Comparison of ENCODE assay signal across 21 cellular contexts in genomic region chr7:149241695-149242094, GRCh38. TPM values are rescaled to one million over a fixed set of nuclear protein-coding genes. Genes with fewer than 3 reads are reported as not detected.
DNase-seq lines count a peak whose midpoint lies in the region; ATAC-seq, FAIRE-seq and TF ChIP-seq lines count a peak whose summit lies in the region.
"Had no signal": no experiment of that assay in that cellular context is flagged by ENCODE, and none has a peak within 500 bp of the region (broad histone marks: within the 10 kb centered on the region; RNA-seq: fewer than 3 reads in every experiment).

No MANE protein-coding gene starts in this region.

- no peak overlapping the region for H2AFZ ChIP-seq in PC-9
- no peak overlapping the region for H2AFZ ChIP-seq in K562 (ENCODE audit: low read depth, low read length)

- H3K27me3 ChIP-seq in PC-9 (ENCODE audit: insufficient read depth, low read depth) (no peaks in the 10 kb centered on the region), K562 (ENCODE audit: control insufficient read depth in 2 of 2, insufficient read depth in 2 of 2, low read length in 2 of 2) (no peaks in the 10 kb centered on the region)
- H3K27me3 ChIP-seq: BLaER1 treated with 17β-estradiol and CSF1 and Interleukin-3, amounts not matched to agents 10 nM and 100 nM; esophagus muscularis mucosa had no signal

- no peaks in the 10 kb centered on the region for H3K27me3 Mint-ChIP-seq in activated CD4-positive, alpha-beta T cell treated with anti-CD3 and anti-CD28 coated beads, Interleukin-2, amount 10 ng/mL, durations not matched to agents 7 days and 5 days
- peaks cover 30% of the 10 kb centered on the region for H3K27me3 Mint-ChIP-seq in nephron progenitor cell (ENCODE audit: low read depth, poor library complexity)

- POLR2A ChIA-PET in activated CD4-positive, alpha-beta T cell treated with anti-CD3 and anti-CD28 coated beads, Interleukin-2, amount 10 ng/mL, durations not matched to agents 7 days and 5 days (lab: Charles Lee) = no interaction called here
- POLR2A ChIA-PET in PC-9 (lab: Charles Lee; ENCODE audit: unreplicated experiment) (no interaction called here), K562 (lab: Yijun Ruan, JAX) (no interaction called here)

- peaks cover 6% of the 10 kb centered on the region for H3K9me3 Mint-ChIP-seq in activated CD4-positive, alpha-beta T cell treated with anti-CD3 and anti-CD28 coated beads, Interleukin-2, amount 10 ng/mL, durations not matched to agents 7 days and 5 days
- peaks cover 23% of the 10 kb centered on the region for H3K9me3 Mint-ChIP-seq in nephron progenitor cell

- H4K20me1 ChIP-seq in PC-9 (ENCODE audit: insufficient read depth) (peaks cover 13% of the 10 kb centered on the region; the same call in 1 of the 2 replicates), K562 (replicated peaks; ENCODE audit: control insufficient read depth, insufficient read depth, low read length) (peaks cover 4% of the 10 kb centered on the region; the same call in 1 of the 2 replicates)

- peaks cover 21% of the 10 kb centered on the region for H3F3A ChIP-seq in PC-9 (ENCODE audit: insufficient read depth, low read depth)

- TF ChIP-seq CTCF in PC-9 (conservative IDR thresholded peaks at IDR 0.05) = no peak
- no peak for TF ChIP-seq CTCF in K562 (IDR thresholded peaks at IDR 0.05 in 2 of 3, conservative IDR thresholded peaks at IDR 0.05 in 1 of 3; ENCODE audit: insufficient read depth in 2 of 3, low read depth in 1 of 3, low read length in 3 of 3)
- TF ChIP-seq CTCF in nephron progenitor cell (IDR thresholded peaks at IDR 0.05) = no peak

- no peaks in the 10 kb centered on the region for H3K9me1 ChIP-seq in K562 (ENCODE audit: control insufficient read depth, insufficient read depth, low read length)

- BruUV-seq in PC-9 (replicated peaks; lab: Mats Ljungman, UMichigan) = no TSS peak
- no TSS peak for BruUV-seq in K562 (replicated peaks; lab: Mats Ljungman, UMichigan)

- H3K79me2 ChIP-seq in PC-9 (ENCODE audit: low read depth) = peaks cover 69% of the 10 kb centered on the region
- peaks cover 23% of the 10 kb centered on the region for H3K79me2 ChIP-seq in K562 (ENCODE audit: control insufficient read depth, insufficient read depth, low read length)

- H3K36me3 ChIP-seq in PC-9 (ENCODE audit: low read depth) (peaks cover 13% of the 10 kb centered on the region), K562 (ENCODE audit: control insufficient read depth, insufficient read depth, low read length) (0 out of 3 replicates have a peak, but pooled peaks cover 3% of the 10 kb centered on the region)
- H3K36me3 ChIP-seq: esophagus muscularis mucosa, lower lobe of right lung had no signal

- peaks cover 17% of the 10 kb centered on the region for H3K36me3 Mint-ChIP-seq in activated CD4-positive, alpha-beta T cell treated with anti-CD3 and anti-CD28 coated beads, Interleukin-2, amount 10 ng/mL, durations not matched to agents 7 days and 5 days (ENCODE audit: low read depth)
- peaks cover 46% of the 10 kb centered on the region for H3K36me3 Mint-ChIP-seq in nephron progenitor cell (ENCODE audit: low read depth)

- H3K4me3 ChIP-seq in PC-9 (no peak overlapping the region), K562 (no peak overlapping the region)
- H3K4me3 ChIP-seq: A549, lower lobe of right lung had no signal

- TF ChIP-seq POLR2A in K562 (conservative IDR thresholded peaks at IDR 0.05) = no peak
- no peak for TF ChIP-seq POLR2A in GM18505 (IDR thresholded peaks at IDR 0.05; ENCODE audit: borderline replicate concordance, extremely low read depth, insufficient read depth, insufficient read length)

- no peak for TF ChIP-seq RAD21 in K562 (CRISPR knock-in tag; conservative IDR thresholded peaks at IDR 0.05 in 1 of 2, IDR thresholded peaks at IDR 0.05 in 1 of 2)

- WGBS in K562 (ENCODE audit: insufficient coverage, low coverage, missing lambda C conversion rate) = 87% methylated on average over 4 of the region's 5 CpGs

- no peak for ATAC-seq in K562
- ATAC-seq in GM18505 (IDR thresholded peaks at IDR 0.05; ENCODE audit: unreplicated experiment) = no peak
- ATAC-seq: A549, lower lobe of right lung had no signal

- DNase-seq in activated CD4-positive, alpha-beta T cell treated with anti-CD3 and anti-CD28 coated beads, Interleukin-2, amount 10 ng/mL, durations not matched to agents 7 days and 5 days = no peak
- no peak for DNase-seq in activated CD4-positive, alpha-beta T cell treated with anti-CD3 and anti-CD28 coated beads for 48 hours
- DNase-seq in PC-9 (no peak), K562 (ENCODE audit: extremely low read depth in 1 of 4, low spot score in 3 of 4) (no peak), nephron progenitor cell (no peak), SW480 (ENCODE audit: low spot score) (no peak), DMS114 treated with DMSO at 0.1 percent for 48 hours (lab: John Stamatoyannopoulos, UW; ENCODE audit: unreplicated experiment) (no peak)
- DNase-seq: activated CD4-positive, CD25-positive, alpha-beta regulatory T cell; activated CD8-positive, alpha-beta memory T cell treated with anti-CD3 and anti-CD28 coated beads, Interleukin-2, amount 50 U/mL, for 4 hours; amniotic stem cell; caudate nucleus; DMS53; HFFc6; lower lobe of right lung; NCI-H1092 treated with DMSO at 0.1 percent for 48 hours; NCI-H524; Right ventricle myocardium superior had no signal

- H3K4me2 ChIP-seq in PC-9 = peak overlapping the region; percentile 93; the same call in 1 of the 2 replicates
- no peak overlapping the region for H3K4me2 ChIP-seq in K562 (ENCODE audit: insufficient read depth, low read length)

- H3K27ac Mint-ChIP-seq in activated CD4-positive, alpha-beta T cell treated with anti-CD3 and anti-CD28 coated beads, Interleukin-2, amount 10 ng/mL, durations not matched to agents 7 days and 5 days = peak overlapping the region; percentile 2
- no peak overlapping the region for H3K27ac Mint-ChIP-seq in nephron progenitor cell
- H3K27ac Mint-ChIP-seq: HFFc6 had no signal

- in situ Hi-C loops in K562 (cut with MboI) = no loop called here

- FAIRE-seq in K562 (lab: Jason Lieb, UNC) = no peak
- FAIRE-seq: A549 had no signal

- H3K9me3 ChIP-seq in PC-9 (ENCODE audit: insufficient read depth, low read depth) (peaks cover 7% of the 10 kb centered on the region; the same call in 1 of the 2 replicates), K562 (replicated peaks; ENCODE audit: control insufficient read depth, insufficient read depth, low read depth, low read length) (no peaks in the 10 kb centered on the region)
- H3K9me3 ChIP-seq: esophagus muscularis mucosa, lower lobe of right lung had no signal

- no peak overlapping the region for H3K9ac ChIP-seq in K562 (ENCODE audit: insufficient read depth in 1 of 2, low read depth in 2 of 2, low read length in 2 of 2)

- intact Hi-C loops in PC-9 (cut with micrococcal nuclease; ENCODE audit: unreplicated experiment) = no loop called here
- intact Hi-C loops in K562 (cut with micrococcal nuclease) = no loop called here

- peaks cover 46% of the 10 kb centered on the region for H3K4me1 Mint-ChIP-seq in activated CD4-positive, alpha-beta T cell treated with anti-CD3 and anti-CD28 coated beads, Interleukin-2, amount 10 ng/mL, durations not matched to agents 7 days and 5 days
- peaks cover 22% of the 10 kb centered on the region for H3K4me1 Mint-ChIP-seq in nephron progenitor cell

- no peak for TF ChIP-seq EP300 in K562 (IDR thresholded peaks at IDR 0.05; ENCODE audit: low read length)

- peak overlapping the region; percentile 43 for H3K4me3 Mint-ChIP-seq in activated CD4-positive, alpha-beta T cell treated with anti-CD3 and anti-CD28 coated beads, Interleukin-2, amount 10 ng/mL, durations not matched to agents 7 days and 5 days
- peak overlapping the region; percentile 99 for H3K4me3 Mint-ChIP-seq in nephron progenitor cell

- peaks cover 32% of the 10 kb centered on the region for H3K4me1 ChIP-seq in PC-9 (replicated peaks; ENCODE audit: insufficient read depth)
- peaks cover 7 to 12% of the 10 kb centered on the region in 2 experiments for H3K4me1 ChIP-seq in K562 (replicated peaks in 1 of 2; ENCODE audit: control insufficient read depth in 2 of 2, insufficient read depth in 2 of 2, low read length in 2 of 2)

- H3K9me2 ChIP-seq in PC-9 (ENCODE audit: insufficient read depth) = no peaks in the 10 kb centered on the region

- H3K27ac ChIP-seq in PC-9 (no peak overlapping the region), K562 (ENCODE audit: extremely low read depth, low read depth, low read length) (no peak overlapping the region)
- H3K27ac ChIP-seq: A549; BLaER1 treated with 17β-estradiol and CSF1 and Interleukin-3, amounts not matched to agents 10 nM and 100 nM; esophagus muscularis mucosa; lower lobe of right lung had no signal

- CTCF ChIA-PET in activated CD4-positive, alpha-beta T cell treated with anti-CD3 and anti-CD28 coated beads, Interleukin-2, amount 10 ng/mL, durations not matched to agents 7 days and 5 days (lab: Charles Lee) = interaction anchor here (0.6 to 1.2 kb wide), 7 partner anchors 10 to 668 kb away, joined by 3 to 5 read pairs (median 3); no protein-coding TSS in a partner anchor
- CTCF ChIA-PET in PC-9 (lab: Charles Lee) (no interaction called here), K562 (lab: Yijun Ruan, JAX; ENCODE audit: low intra/inter-chr PET ratio) (interaction anchor here (0.6 to 0.7 kb wide), 2 partner anchors 20 to 259 kb away, joined by 3 to 8 read pairs; no protein-coding TSS in a partner anchor)

RNA-seq across cellular contexts. Expression of gene ZNF212, which starts 2.2 kb away (rescaled TPM):
- 10 to 100 TPM; 11.1 to 15.9 TPM for total RNA-seq in activated CD4-positive, alpha-beta T cell treated with anti-CD3 and anti-CD28 coated beads, Interleukin-2, amount 10 ng/mL, durations not matched to agents 7 days and 5 days
- total RNA-seq in PC-9 (2021) = 16.9 and 22.3 TPM in 2 replicates
- total RNA-seq in K562 (2011; cell fraction: chromatin; rRNA removed; ENCODE audit: low replicate concordance) = 27.2 and 40.3 TPM in 2 replicates
- total RNA-seq in K562 (2011; cell fraction: nucleolus; rRNA removed) = 25.4 and 28.3 TPM in 2 replicates
- total RNA-seq in K562 (2011; cell fraction: nucleoplasm; rRNA removed) = 21.7 and 25.2 TPM in 2 replicates
- total RNA-seq in K562 (2014; rRNA removed) = 10.2 and 10.7 TPM in 2 replicates
- total RNA-seq in K562 (2014; rRNA removed; fragmentation: Illumina TruSeq; extraction: Trizol) = 6.5 and 7.1 TPM in 2 replicates
- 5.6 and 6.3 TPM in 2 replicates for total RNA-seq in K562 (2015; rRNA removed; fragmentation: Illumina TruSeq; extraction: Trizol)
- 18.0 and 21.4 TPM in 2 replicates for total RNA-seq in K562 (2021)
- 7.2 and 13.3 TPM in 2 replicates for polyA plus RNA-seq in K562 (2011; rRNA removed)
- 5.8 and 8.6 TPM in 2 replicates for polyA plus RNA-seq in K562 (2011; cell fraction: cytosol; rRNA removed)
- 21.0 and 21.8 TPM in 2 replicates for polyA plus RNA-seq in K562 (2011; cell fraction: nucleus; rRNA removed)
- polyA plus RNA-seq in K562 (2012) = 13.3 and 14.1 TPM in 2 replicates
- polyA plus RNA-seq in K562 (2014; fragmentation: Illumina TruSeq; extraction: Trizol) = 11.2 and 14.2 TPM in 2 replicates
- 1 to 10 TPM; 1.8 to 1.9 TPM for polyA plus RNA-seq in K562 (2014; fragmentation: Nextera tagmentation; extraction: Ambion mirVana)
- polyA plus RNA-seq in K562 (2014; rRNA removed) = 11.6 and 14.1 TPM in 2 replicates
- 5.9 and 6.0 TPM in 2 replicates for polyA minus RNA-seq in K562 (2011; rRNA and poly(A)+ RNA removed)
- 4.8 and 5.8 TPM in 2 replicates for polyA minus RNA-seq in K562 (2011; cell fraction: cytosol; rRNA and poly(A)+ RNA removed)
- 7.9 and 12.3 TPM in 2 replicates for polyA minus RNA-seq in K562 (2011; cell fraction: nucleus; rRNA and poly(A)+ RNA removed)

RNA-seq across cellular contexts. Expression of gene ZNF783, which starts 20.3 kb away (rescaled TPM):
- total RNA-seq in activated CD4-positive, alpha-beta T cell treated with anti-CD3 and anti-CD28 coated beads, Interleukin-2, amount 10 ng/mL, durations not matched to agents 7 days and 5 days = 10 to 100 TPM; 19.0 to 21.7 TPM
- total RNA-seq in PC-9 (2021) = 15.8 and 22.2 TPM in 2 replicates
- 23.2 and 45.5 TPM in 2 replicates for total RNA-seq in K562 (2011; cell fraction: chromatin; rRNA removed; ENCODE audit: low replicate concordance)
- 23.9 and 27.2 TPM in 2 replicates for total RNA-seq in K562 (2011; cell fraction: nucleolus; rRNA removed)
- 21.1 and 22.8 TPM in 2 replicates for total RNA-seq in K562 (2011; cell fraction: nucleoplasm; rRNA removed)
- 6.9 and 7.8 TPM in 2 replicates for total RNA-seq in K562 (2014; rRNA removed)
- 3.1 and 3.2 TPM in 2 replicates for total RNA-seq in K562 (2014; rRNA removed; fragmentation: Illumina TruSeq; extraction: Trizol)
- 5.0 and 5.1 TPM in 2 replicates for total RNA-seq in K562 (2015; rRNA removed; fragmentation: Illumina TruSeq; extraction: Trizol)
- 9.5 and 11.2 TPM in 2 replicates for total RNA-seq in K562 (2021)
- polyA plus RNA-seq in K562 (2011; rRNA removed) = 8.9 and 10.0 TPM in 2 replicates
- 9.5 and 9.8 TPM in 2 replicates for polyA plus RNA-seq in K562 (2011; cell fraction: cytosol; rRNA removed)
- polyA plus RNA-seq in K562 (2011; cell fraction: nucleus; rRNA removed) = 42.7 and 51.9 TPM in 2 replicates
- polyA plus RNA-seq in K562 (2012) = 4.8 and 8.8 TPM in 2 replicates
- 5.1 and 5.4 TPM in 2 replicates for polyA plus RNA-seq in K562 (2014; fragmentation: Illumina TruSeq; extraction: Trizol)
- 1 to 10 TPM in 1 of 2 experiments, under 1 TPM in 1; 0.66 to 1.4 TPM for polyA plus RNA-seq in K562 (2014; fragmentation: Nextera tagmentation; extraction: Ambion mirVana)
- polyA plus RNA-seq in K562 (2014; rRNA removed) = 9.3 and 10.2 TPM in 2 replicates
- polyA minus RNA-seq in K562 (2011; rRNA and poly(A)+ RNA removed) = 4.7 and 5.2 TPM in 2 replicates
- polyA minus RNA-seq in K562 (2011; cell fraction: cytosol; rRNA and poly(A)+ RNA removed) = 4.0 and 4.6 TPM in 2 replicates
- polyA minus RNA-seq in K562 (2011; cell fraction: nucleus; rRNA and poly(A)+ RNA removed) = 9.8 and 14.9 TPM in 2 replicates

RNA-seq across cellular contexts. Expression of gene ZNF282, which starts 46.3 kb away (rescaled TPM):
- 10 to 100 TPM; 28.2 to 29.4 TPM for total RNA-seq in activated CD4-positive, alpha-beta T cell treated with anti-CD3 and anti-CD28 coated beads, Interleukin-2, amount 10 ng/mL, durations not matched to agents 7 days and 5 days
- total RNA-seq in PC-9 (2021) (32.5 and 35.9 TPM in 2 replicates), K562 (2014; rRNA removed) (32.7 and 38.1 TPM in 2 replicates), K562 (2014; rRNA removed; fragmentation: Illumina TruSeq; extraction: Trizol) (11.2 and 13.2 TPM in 2 replicates), K562 (2015; rRNA removed; fragmentation: Illumina TruSeq; extraction: Trizol) (19.0 and 20.0 TPM in 2 replicates), K562 (2021) (54.6 and 58.6 TPM in 2 replicates)
- total RNA-seq in K562 (2011; cell fraction: chromatin; rRNA removed; ENCODE audit: low replicate concordance) = 64.6 and 106 TPM in 2 replicates
- 55.3 and 74.2 TPM in 2 replicates for total RNA-seq in K562 (2011; cell fraction: nucleolus; rRNA removed)
- 39.4 and 48.6 TPM in 2 replicates for total RNA-seq in K562 (2011; cell fraction: nucleoplasm; rRNA removed)
- polyA plus RNA-seq in K562 (2011; rRNA removed) (13.2 and 23.4 TPM in 2 replicates), K562 (2014; fragmentation: Illumina TruSeq; extraction: Trizol) (17.4 and 25.2 TPM in 2 replicates), K562 (2014; fragmentation: Nextera tagmentation; extraction: Ambion mirVana) (1 to 10 TPM in 1 of 2 experiments, under 1 TPM in 1; 0.76 to 1.3 TPM), K562 (2014; rRNA removed) (25.5 and 37.8 TPM in 2 replicates)
- polyA plus RNA-seq in K562 (2011; cell fraction: cytosol; rRNA removed) = 19.3 and 29.6 TPM in 2 replicates
- polyA plus RNA-seq in K562 (2011; cell fraction: nucleus; rRNA removed) = 33.7 and 56.0 TPM in 2 replicates
- 27.1 and 39.5 TPM in 2 replicates for polyA plus RNA-seq in K562 (2012)
- polyA minus RNA-seq in K562 (2011; rRNA and poly(A)+ RNA removed) = 18.7 and 25.1 TPM in 2 replicates
- 23.8 and 33.7 TPM in 2 replicates for polyA minus RNA-seq in K562 (2011; cell fraction: cytosol; rRNA and poly(A)+ RNA removed)
- polyA minus RNA-seq in K562 (2011; cell fraction: nucleus; rRNA and poly(A)+ RNA removed) = 27.5 and 33.3 TPM in 2 replicates
